Comparison of ENCODE assay signal across 8 cellular contexts in the genomic region with DNA sequence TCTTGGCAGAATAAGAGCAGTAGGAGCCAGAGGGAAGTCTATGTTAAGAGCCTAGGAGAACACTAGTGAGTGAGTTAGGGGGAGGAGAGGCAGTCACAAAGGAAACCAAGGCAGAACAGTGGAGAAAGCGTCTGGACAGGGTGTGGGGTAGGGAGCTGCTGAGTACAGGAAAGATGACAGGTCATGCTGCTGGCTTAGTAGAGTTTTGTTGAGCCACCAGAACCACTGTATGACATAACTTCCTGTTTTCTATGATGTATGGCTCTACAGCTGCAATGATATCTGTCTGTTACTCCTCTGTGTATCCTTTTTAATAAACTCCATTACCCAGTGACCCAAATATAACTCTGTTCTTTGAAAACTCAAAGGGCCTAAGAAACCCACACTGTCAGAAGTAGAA. TPM values are rescaled to one million over a fixed set of nuclear protein-coding genes. Genes with fewer than 3 reads are reported as not detected.
A peak's percentile ranks its signal among the peaks of the same experiment; 100 is the strongest.
DNase-seq lines count a peak whose midpoint lies in the region; ATAC-seq and TF ChIP-seq lines count a peak whose summit lies in the region.

No MANE protein-coding gene starts in this region.

- H3K4me1 ChIP-seq in BLaER1: peaks cover 17% of the 10 kb centered on the region
- H3K4me1 ChIP-seq in adrenal gland (replicated peaks in 1 of 2): no peaks in the 10 kb centered on the region

- ATAC-seq in GM18909 (IDR thresholded peaks at IDR 0.05; ENCODE audit: poor library complexity, unreplicated experiment) (peak; percentile 75), GM18511 (IDR thresholded peaks at IDR 0.05; ENCODE audit: unreplicated experiment) (no peak), GM21360 (IDR thresholded peaks at IDR 0.05; ENCODE audit: unreplicated experiment) (no peak)

- H3K27ac ChIP-seq in BLaER1: peak overlapping the region; percentile 66
- no peak overlapping the region for H3K27ac ChIP-seq in adrenal gland

- peak overlapping the region; percentile 7 for H3K27ac Mint-ChIP-seq in activated naive CD8-positive, alpha-beta T cell

- no peak for TF ChIP-seq CTCF in adrenal gland (IDR thresholded peaks at IDR 0.05)

- no peak overlapping the region; the same call in 1 of the 2 replicates for H3K9ac ChIP-seq in BLaER1

- no peak overlapping the region for H3K4me3 Mint-ChIP-seq in activated naive CD8-positive, alpha-beta T cell

- peaks cover 18% of the 10 kb centered on the region for H3K4me1 Mint-ChIP-seq in activated naive CD8-positive, alpha-beta T cell (ENCODE audit: low read depth)

- TF ChIP-seq POLR2A in adrenal gland (IDR thresholded peaks at IDR 0.05): no peak

- no peaks in the 10 kb centered on the region for H3K27me3 Mint-ChIP-seq in activated naive CD8-positive, alpha-beta T cell

- peaks cover 5% of the 10 kb centered on the region for H3K36me3 Mint-ChIP-seq in activated naive CD8-positive, alpha-beta T cell

- intact Hi-C loops in adrenal gland (cut with DNase I): no loop called here

- H3K9me3 ChIP-seq in BLaER1 (peaks cover 7% of the 10 kb centered on the region), adrenal gland (replicated peaks in 1 of 3) (no peaks in the 10 kb centered on the region)

- H3K36me3 ChIP-seq in BLaER1 (no peaks in the 10 kb centered on the region), adrenal gland (replicated peaks in 1 of 2) (no peaks in the 10 kb centered on the region)

- no peaks in the 10 kb centered on the region for H4K20me1 ChIP-seq in BLaER1

- peak overlapping the region; percentile 68 for H3K4me2 ChIP-seq in BLaER1

- H3K4me3 ChIP-seq in BLaER1 (no peak overlapping the region), adrenal gland (no peak overlapping the region)

- H3K9me3 Mint-ChIP-seq in activated naive CD8-positive, alpha-beta T cell (ENCODE audit: low read depth): no peaks in the 10 kb centered on the region

- DNase-seq in Kasumi-1 (lab: John Stamatoyannopoulos, UW) (peak; percentile 95), mesenteric fat pad (ENCODE audit: low spot score) (no peak), adrenal gland (no peak)

- H3K27me3 ChIP-seq in BLaER1 (no peaks in the 10 kb centered on the region), adrenal gland (no peaks in the 10 kb centered on the region)

- WGBS in adrenal gland, 4 donors: 36 to 76% (median 60%) methylated on average over 1 of the region's 1 CpG

RNA-seq across cellular contexts. Expression of a gene that starts 10.6 kb away (rescaled TPM):
- total RNA-seq in mesenteric fat pad: 80.7 TPM
- total RNA-seq in adrenal gland: 100 to 1,000 TPM in 5 of 8 donors, 10 to 100 TPM in 3; 84.1 to 135 (median 104) TPM
- 100 to 1,000 TPM in 1 of 3 donors, 10 to 100 TPM in 2; 38.0 to 141 (median 41.4) TPM for polyA plus RNA-seq in adrenal gland

Comparison
In these comparisons a context has a peak if more than half of its experiments do, and no peak if none do; other contexts are left out.
1. DNase-seq: peak in Kasumi-1 (2 of 2); none in mesenteric fat pad (single experiment) and adrenal gland (0 of 7).